19 cellular contexts compared by ENCODE assay signal in genomic region chrX:1358793-1359476, GRCh38. TPM values are rescaled to one million over a fixed set of nuclear protein-coding genes. Genes with fewer than 3 reads are reported as not detected.
DNase-seq lines count a peak whose midpoint lies in the region; ATAC-seq and TF ChIP-seq lines count a peak whose summit lies in the region.
"Had no signal": no experiment of that assay in that cellular context is flagged by ENCODE, and none has a peak within 500 bp of the region (broad histone marks: within the 10 kb centered on the region; RNA-seq: fewer than 3 reads in every experiment).

No MANE protein-coding gene starts in this region.

- peaks cover 2% of the 10 kb centered on the region for H3K4me1 Mint-ChIP-seq in endothelial cell (ENCODE audit: unreplicated experiment)

- no peak overlapping the region for H3K4me2 ChIP-seq in DND-41 (ENCODE audit: insufficient read depth, low read length)
- H3K4me2 ChIP-seq: BLaER1 treated with 17β-estradiol and CSF1 and Interleukin-3, amounts not matched to agents 10 nM and 100 nM had no signal

- H3K36me3 ChIP-seq in DND-41 (ENCODE audit: insufficient read depth, low read length) (no peaks in the 10 kb centered on the region), RWPE2 (ENCODE audit: low read depth) (no peaks in the 10 kb centered on the region)

- no peaks in the 10 kb centered on the region for H3K4me1 ChIP-seq in DND-41 (ENCODE audit: insufficient read depth, low read length)
- no peaks in the 10 kb centered on the region for H3K4me1 ChIP-seq in RWPE2 (ENCODE audit: insufficient read depth, poor library complexity, severe bottlenecking)

- no peaks in the 10 kb centered on the region for H4K20me1 ChIP-seq in DND-41 (ENCODE audit: insufficient read depth, low read length)

- no peak overlapping the region for H3K27ac ChIP-seq in DND-41 (ENCODE audit: low read length)
- H3K27ac ChIP-seq in RWPE2 (ENCODE audit: poor library complexity, severe bottlenecking): no peak overlapping the region
- H3K27ac ChIP-seq: BLaER1 treated with 17β-estradiol and CSF1 and Interleukin-3, amounts not matched to agents 10 nM and 100 nM had no signal

- DNase-seq in DND-41 (no peak), RWPE2 (ENCODE audit: low spot score) (no peak), endothelial cell (ENCODE audit: low spot score) (no peak), omental fat pad (ENCODE audit: low spot score) (peak; percentile 17), epidermal melanocyte (ENCODE audit: insufficient read length, low spot score) (no peak), SKM-1 (lab: John Stamatoyannopoulos, UW; ENCODE audit: unreplicated experiment) (no peak)
- DNase-seq: CD8-positive, alpha-beta memory T cell; DMS79 treated with DMSO at 0.1 percent for 48 hours; KBM-7; MV-4-11; NCI-H1694 treated with DMSO at 0.1 percent for 48 hours; NCI-H2227 treated with DMSO at 0.1 percent for 48 hours; NCI-H524; SIG-M5 had no signal

- peaks cover 34% of the 10 kb centered on the region for H3K36me3 Mint-ChIP-seq in endothelial cell (ENCODE audit: low read depth, unreplicated experiment)

- no peak overlapping the region for H3K9ac ChIP-seq in DND-41 (ENCODE audit: low read depth, low read length)
- H3K9ac ChIP-seq: BLaER1 treated with 17β-estradiol and CSF1 and Interleukin-3, amounts not matched to agents 10 nM and 100 nM had no signal

- H3K27ac Mint-ChIP-seq in endothelial cell (ENCODE audit: unreplicated experiment): peak overlapping the region; percentile 61

- H3K27me3 ChIP-seq in DND-41 (ENCODE audit: insufficient read depth, low read length, poor library complexity) (no peaks in the 10 kb centered on the region), RWPE2 (ENCODE audit: insufficient read depth, poor library complexity, severe bottlenecking) (no peaks in the 10 kb centered on the region)
- H3K27me3 ChIP-seq: BLaER1 treated with 17β-estradiol and CSF1 and Interleukin-3, amounts not matched to agents 10 nM and 100 nM had no signal

- H3K79me2 ChIP-seq in DND-41 (ENCODE audit: insufficient read depth, low read length): no peaks in the 10 kb centered on the region

- TF ChIP-seq CTCF in DND-41 (IDR thresholded peaks at IDR 0.05; ENCODE audit: borderline replicate concordance, extremely low read depth, low read length, poor library complexity, severe bottlenecking) (no peak), RWPE2 (IDR thresholded peaks at IDR 0.05; ENCODE audit: poor library complexity, severe bottlenecking) (no peak), endothelial cell (IDR thresholded peaks at IDR 0.05; ENCODE audit: unreplicated experiment) (no peak), omental fat pad (IDR thresholded peaks at IDR 0.05) (no peak)

- peaks cover 16% of the 10 kb centered on the region for H3K27me3 Mint-ChIP-seq in endothelial cell (ENCODE audit: unreplicated experiment)

- H3K4me3 ChIP-seq in DND-41 (ENCODE audit: low read depth in 1 of 2, low read length in 2 of 2) (no peak overlapping the region), RWPE2 (ENCODE audit: severe bottlenecking) (no peak overlapping the region)
- H3K4me3 ChIP-seq: BLaER1 treated with 17β-estradiol and CSF1 and Interleukin-3, amounts not matched to agents 10 nM and 100 nM had no signal

- H3K9me3 ChIP-seq in DND-41 (ENCODE audit: insufficient read depth, low read length, severe bottlenecking): no peaks in the 10 kb centered on the region
- H3K9me3 ChIP-seq in RWPE2 (ENCODE audit: severe bottlenecking): peaks cover 9% of the 10 kb centered on the region

- H3K9me3 Mint-ChIP-seq in endothelial cell (ENCODE audit: unreplicated experiment): no peaks in the 10 kb centered on the region

- peak overlapping the region; percentile 79 for H3K4me3 Mint-ChIP-seq in endothelial cell (ENCODE audit: unreplicated experiment)
- H3K4me3 Mint-ChIP-seq: CD8-positive, alpha-beta memory T cell had no signal

- ATAC-seq in DND-41 (ENCODE audit: insufficient read depth, low read depth) (0 out of 3 replicates have a peak, but pooled peaks have one; percentile 15), RWPE2 (ENCODE audit: low read depth) (0 out of 3 replicates have a peak, but pooled peaks have one; percentile 14), omental fat pad (ENCODE audit: low FRiP score) (no peak), SK-N-SH treated with all-trans-retinoic acid at 6 μM for 48 hours (no peak), GM21447 (IDR thresholded peaks at IDR 0.05; ENCODE audit: unreplicated experiment) (no peak)
- ATAC-seq: HepG2 had no signal

- H2AFZ ChIP-seq in DND-41 (ENCODE audit: low read depth, low read length): no peak overlapping the region

TF ChIP-seq in SK-N-SH treated with all-trans-retinoic acid at 6 μM for 48 hours, 23 proteins besides CTCF, POLR2A, EP300 and RAD21 (continues in another document):
- TF ChIP-seq CSRNP3 (CRISPR knock-in tag; IDR thresholded peaks at IDR 0.05) (no peak), ZNF70 (CRISPR knock-in tag; IDR thresholded peaks at IDR 0.05) (no peak), PATZ1 (CRISPR knock-in tag; IDR thresholded peaks at IDR 0.05; ENCODE audit: borderline replicate concordance) (no peak), TOX (CRISPR knock-in tag; IDR thresholded peaks at IDR 0.05; ENCODE audit: borderline replicate concordance) (no peak), POU6F1 (CRISPR knock-in tag; IDR thresholded peaks at IDR 0.05; ENCODE audit: borderline replicate concordance, low read depth) (no peak), CSDC2 (CRISPR knock-in tag; IDR thresholded peaks at IDR 0.05) (no peak), TSHZ2 (CRISPR knock-in tag; IDR thresholded peaks at IDR 0.05) (no peak), ARNTL (CRISPR knock-in tag; IDR thresholded peaks at IDR 0.05; ENCODE audit: borderline replicate concordance, low read depth) (no peak), ESRRG (CRISPR knock-in tag; IDR thresholded peaks at IDR 0.05) (no peak)

RNA-seq across cellular contexts. Expression of gene IL3RA, which starts 22.4 kb away (rescaled TPM):
- total RNA-seq in endothelial cell (ENCODE audit: unreplicated experiment) (0.97 TPM), omental fat pad (10 to 100 TPM in 3 of 4 donors, 1 to 10 TPM in 1; 5.2 to 38.3 (median 20.6) TPM)
- total RNA-seq: HepG2, RPMI7951 had no signal

RNA-seq across cellular contexts. Expression of gene SLC25A6, which starts 33.0 kb away (rescaled TPM):
- total RNA-seq in endothelial cell (ENCODE audit: unreplicated experiment): 488 TPM
- 100 to 1,000 TPM; 342 to 468 (median 415) TPM for total RNA-seq in omental fat pad

Comparison
In these comparisons a context has a peak if more than half of its experiments do, and no peak if none do; other contexts are left out.
1. ATAC-seq: peak in DND-41 (single experiment) and RWPE2 (single experiment); none in omental fat pad (single experiment), SK-N-SH treated with all-trans-retinoic acid at 6 μM for 48 hours (single experiment) and GM21447 (single experiment).